In the genomic region with DNA sequence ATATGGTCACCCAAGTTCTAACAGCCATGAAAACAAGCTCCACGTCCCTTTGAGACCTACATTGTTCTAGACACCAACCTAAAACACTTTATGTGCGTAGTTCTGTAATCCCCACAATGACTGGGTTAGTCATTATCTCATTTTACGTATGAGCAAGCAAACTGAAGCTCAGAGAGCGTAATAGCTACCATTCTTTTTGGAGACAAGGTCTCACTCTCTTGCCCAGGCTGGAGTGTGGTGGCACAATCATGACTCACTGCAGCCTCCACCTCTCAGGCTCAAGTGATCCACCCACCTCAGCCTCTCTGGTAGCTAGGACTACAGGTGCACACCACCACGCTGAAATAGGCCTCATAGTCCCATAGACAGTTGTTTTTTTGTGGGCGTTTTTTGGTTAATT, we compare ENCODE assay signal across 17 cellular contexts. TPM values are rescaled to one million over a fixed set of nuclear protein-coding genes. Genes with fewer than 3 reads are reported as not detected.
DNase-seq lines count a peak whose midpoint lies in the region; ATAC-seq, FAIRE-seq and TF ChIP-seq lines count a peak whose summit lies in the region.
"Had no signal": no experiment of that assay in that cellular context is flagged by ENCODE, and none has a peak within 500 bp of the region (broad histone marks: within the 10 kb centered on the region; RNA-seq: fewer than 3 reads in every experiment).

No MANE protein-coding gene starts in this region.

- TF ChIP-seq CTCF in HepG2 (CRISPR knock-in tag; IDR thresholded peaks at IDR 0.05) (no peak), right lobe of liver (IDR thresholded peaks at IDR 0.05) (no peak), Caco-2 (IDR thresholded peaks at IDR 0.05; ENCODE audit: insufficient read depth in 1 of 2, low read depth in 1 of 2, low read length in 1 of 2, severe bottlenecking in 1 of 2, unreplicated experiment in 1 of 2) (no peak)

- in situ Hi-C loops in HepG2 (cut with HindIII; ENCODE audit: extremely low pct_ligation_motif_present, low pct_unique_long_range_greater_than_20kb) = loop anchor here (10.0 kb wide), 1 partner anchor 272 kb away; no protein-coding TSS in a partner anchor

- H3K9me3 ChIP-seq in HepG2 (ENCODE audit: low read length) (no peaks in the 10 kb centered on the region), right lobe of liver (no peaks in the 10 kb centered on the region), Caco-2 (no peaks in the 10 kb centered on the region)
- H3K9me3 ChIP-seq: body of pancreas had no signal

- 84% methylated on average over 6 of the region's 6 CpGs for WGBS in HepG2 (ENCODE audit: low lambda C conversion rate)
- WGBS in right lobe of liver (ENCODE audit: insufficient coverage, low coverage, low lambda C conversion rate, missing lambda C conversion rate) = 91% methylated on average over 5 of the region's 6 CpGs

- H3K4me3 ChIP-seq in HepG2 (replicated peaks in 1 of 3; ENCODE audit: insufficient read depth in 1 of 3, low read depth in 2 of 3, low read length in 3 of 3) (no peak overlapping the region), right lobe of liver (no peak overlapping the region), Caco-2 (ENCODE audit: low read depth, low read length) (no peak overlapping the region)
- H3K4me3 ChIP-seq: body of pancreas, GM23338, lung had no signal

- H3K27me3 ChIP-seq in HepG2 (ENCODE audit: control insufficient read depth in 1 of 2, insufficient read depth in 2 of 2, low read length in 2 of 2) (no peaks in the 10 kb centered on the region), right lobe of liver (no peaks in the 10 kb centered on the region), Caco-2 (replicated peaks; ENCODE audit: control insufficient read depth, insufficient read depth, low read length) (no peaks in the 10 kb centered on the region)
- H3K27me3 ChIP-seq: body of pancreas had no signal

- H3K27ac ChIP-seq in HepG2 (ENCODE audit: extremely low read length, insufficient read depth, low read length) = no peak overlapping the region
- no peak overlapping the region for H3K27ac ChIP-seq in right lobe of liver

- TF ChIP-seq EP300 in HepG2 (IDR thresholded peaks at IDR 0.05; ENCODE audit: low read depth in 2 of 2, low read length in 2 of 2) (no peak), HepG2 (CRISPR knock-in tag; IDR thresholded peaks at IDR 0.05; ENCODE audit: borderline replicate concordance) (no peak)

- CTCF ChIA-PET in HepG2 (lab: Yijun Ruan, JAX; ENCODE audit: low intra/inter-chr PET ratio, low total read pairs) (no interaction called here), Caco-2 (lab: Charles Lee) (no interaction called here)

- FAIRE-seq in HepG2 (lab: Jason Lieb, UNC) (no peak), urothelium cell line (lab: Jason Lieb, UNC) (peak; percentile 86)
- FAIRE-seq: GM19239 had no signal

- H3K4me1 Mint-ChIP-seq in activated T-cell treated with anti-CD3 and anti-CD28 coated beads, Interleukin-2, amount 50 U/mL, for 72 hours (ENCODE audit: low read depth) = peaks cover 52% of the 10 kb centered on the region
- no peaks in the 10 kb centered on the region for H3K4me1 Mint-ChIP-seq in Caco-2 (ENCODE audit: low read depth, unreplicated experiment)

- H3K79me2 ChIP-seq in HepG2 (ENCODE audit: insufficient read depth, low read length) = peaks cover 11% of the 10 kb centered on the region

- H3K27ac Mint-ChIP-seq in activated T-cell treated with anti-CD3 and anti-CD28 coated beads, Interleukin-2, amount 50 U/mL, for 72 hours = no peak overlapping the region
- H3K27ac Mint-ChIP-seq in Caco-2 (ENCODE audit: unreplicated experiment) = no peak overlapping the region
- H3K27ac Mint-ChIP-seq: effector memory CD8-positive, alpha-beta T cell; GM23338 had no signal

- H3K36me3 ChIP-seq in HepG2 (replicated peaks in 1 of 2; ENCODE audit: control insufficient read depth in 1 of 2, insufficient read depth in 2 of 2, low read length in 2 of 2) = peaks cover 10 to 34% of the 10 kb centered on the region in 2 experiments
- H3K36me3 ChIP-seq in right lobe of liver = peaks cover 0 to 8% (median 0%) of the 10 kb centered on the region in 4 donors
- H3K36me3 ChIP-seq in Caco-2 (ENCODE audit: control insufficient read depth, insufficient read depth, low read length) = peaks cover 1% of the 10 kb centered on the region; the same call in 1 of the 2 replicates

- no peak overlapping the region for H3K4me2 ChIP-seq in HepG2 (ENCODE audit: low read depth, low read length)
- H3K4me2 ChIP-seq: GM23338 had no signal

- H3K4me1 ChIP-seq in HepG2 (ENCODE audit: insufficient read depth, low read length) = no peaks in the 10 kb centered on the region
- H3K4me1 ChIP-seq in right lobe of liver = peaks cover 0 to 4% (median 1%) of the 10 kb centered on the region in 4 donors
- H3K4me1 ChIP-seq in Caco-2 = no peaks in the 10 kb centered on the region

- H4K20me1 ChIP-seq in HepG2 (ENCODE audit: insufficient read depth, low read length) = peaks cover 4% of the 10 kb centered on the region; the same call in 1 of the 2 replicates

- POLR2A ChIA-PET in HepG2 (lab: Yijun Ruan, JAX) = interaction anchor here (2.1 kb wide), 1 partner anchor 11 kb away, joined by 10 read pairs; the partner anchor contains the start of gene DAGLB
- POLR2A ChIA-PET in Caco-2 (lab: Charles Lee) = no interaction called here

- no peak overlapping the region for H3K9ac ChIP-seq in HepG2 (ENCODE audit: insufficient read depth, low read depth, low read length)

- intact Hi-C loops in HepG2 (cut with micrococcal nuclease; ENCODE audit: unreplicated experiment) (no loop called here), right lobe of liver (cut with DNase I) (loop anchor here in 1 of 2 donors (10.0 kb wide), 1 partner anchor 82 kb away; no protein-coding TSS in a partner anchor), Caco-2 (cut with micrococcal nuclease; ENCODE audit: unreplicated experiment) (loop anchor here (5.0 to 10.0 kb wide), 2 partner anchors 52 to 580 kb away; no protein-coding TSS in a partner anchor)

- TF ChIP-seq RAD21 in HepG2 (CRISPR knock-in tag; IDR thresholded peaks at IDR 0.05) = no peak

- H2AFZ ChIP-seq in HepG2 (ENCODE audit: low read length) = no peak overlapping the region
- H2AFZ ChIP-seq: GM23338 had no signal

- H3K36me3 Mint-ChIP-seq in activated T-cell treated with anti-CD3 and anti-CD28 coated beads, Interleukin-2, amount 50 U/mL, for 72 hours (ENCODE audit: insufficient read depth in 2 of 2) = peaks cover 2 to 20% of the 10 kb centered on the region in 2 donors
- H3K36me3 Mint-ChIP-seq in Caco-2 (ENCODE audit: insufficient read depth, unreplicated experiment) = peaks cover 46% of the 10 kb centered on the region

- BruUV-seq in HepG2 (replicated peaks; lab: Mats Ljungman, UMichigan) = no TSS peak
- BruUV-seq in Caco-2 (replicated peaks; lab: Mats Ljungman, UMichigan) = no TSS peak

- TF ChIP-seq POLR2A in HepG2 (IDR thresholded peaks at IDR 0.05; ENCODE audit: insufficient read depth in 1 of 2, low read depth in 2 of 2, low read length in 2 of 2) = no peak
- no peak for TF ChIP-seq POLR2A in right lobe of liver (IDR thresholded peaks at IDR 0.05)

- H3K27me3 Mint-ChIP-seq in activated T-cell treated with anti-CD3 and anti-CD28 coated beads, Interleukin-2, amount 50 U/mL, for 72 hours (ENCODE audit: low read depth) = no peaks in the 10 kb centered on the region
- H3K27me3 Mint-ChIP-seq in Caco-2 (ENCODE audit: insufficient read depth, unreplicated experiment) = no peaks in the 10 kb centered on the region
- H3K27me3 Mint-ChIP-seq: activated CD8-positive, alpha-beta memory T cell treated with anti-CD3 and anti-CD28 coated beads, Interleukin-2, amount 10 ng/mL, durations not matched to agents 7 days and 5 days; effector memory CD8-positive, alpha-beta T cell had no signal

- H3K9me3 Mint-ChIP-seq in activated T-cell treated with anti-CD3 and anti-CD28 coated beads, Interleukin-2, amount 50 U/mL, for 72 hours = no peaks in the 10 kb centered on the region
- H3K9me3 Mint-ChIP-seq in Caco-2 (ENCODE audit: unreplicated experiment) = no peaks in the 10 kb centered on the region
- H3K9me3 Mint-ChIP-seq: effector memory CD8-positive, alpha-beta T cell; GM23338; neural crest cell had no signal

- ATAC-seq in HepG2 (no peak), right lobe of liver (no peak)
- ATAC-seq in activated T-cell treated with anti-CD3 and anti-CD28 coated beads, Interleukin-2, amount 50 U/mL, for 72 hours (replicated peaks in 1 of 2) = peak; percentile 64 to 82
- ATAC-seq: activated CD8-positive, alpha-beta memory T cell treated with anti-CD3 and anti-CD28 coated beads, Interleukin-2, amount 10 ng/mL, durations not matched to agents 7 days and 5 days; body of pancreas; effector memory CD8-positive, alpha-beta T cell; GM23338 had no signal

- no peak overlapping the region for H3K4me3 Mint-ChIP-seq in activated T-cell treated with anti-CD3 and anti-CD28 coated beads, Interleukin-2, amount 50 U/mL, for 72 hours
- no peak overlapping the region for H3K4me3 Mint-ChIP-seq in Caco-2 (ENCODE audit: unreplicated experiment)
- H3K4me3 Mint-ChIP-seq: GM23338, neural crest cell had no signal

- DNase-seq in HepG2 (ENCODE audit: low spot score) (peak; percentile 32), right lobe of liver (no peak), glomerular visceral epithelial cell (ENCODE audit: extremely low spot score) (peak; percentile 24), urothelium cell line (ENCODE audit: low spot score) (no peak), NCI-H1436 treated with DMSO at 0.1 percent for 48 hours (lab: John Stamatoyannopoulos, UW) (no peak), Caco-2 (no peak)
- peak; percentile 27 to 60 for DNase-seq in activated T-cell treated with anti-CD3 and anti-CD28 coated beads, Interleukin-2, amount 50 U/mL, for 72 hours
- no peak for DNase-seq in activated effector memory CD4-positive, alpha-beta T cell treated with anti-CD3 and anti-CD28 coated beads, Interleukin-2, amount 50 U/mL, for 16 hours
- DNase-seq: activated CD8-positive, alpha-beta memory T cell treated with anti-CD3 and anti-CD28 coated beads, Interleukin-2, amount 10 ng/mL, durations not matched to agents 7 days and 5 days; body of pancreas; DND-41; effector memory CD8-positive, alpha-beta T cell; OCI-M1 had no signal

RNA-seq across cellular contexts. Expression of gene DAGLB, which starts 10.5 kb away (rescaled TPM):
- total RNA-seq in HepG2 (2016; rRNA removed; fragmentation: Illumina TruSeq; extraction: Trizol) = 3.6 and 7.9 TPM in 2 replicates
- 6.4 and 7.1 TPM in 2 replicates for total RNA-seq in HepG2 (2016; cell fraction: cytosol; rRNA removed; fragmentation: Illumina TruSeq; extraction: Trizol; ENCODE audit: low read depth)
- total RNA-seq in HepG2 (2016; cell fraction: insoluble cytoplasmic fraction; rRNA removed; fragmentation: Illumina TruSeq; extraction: Trizol) = 3.1 and 7.2 TPM in 2 replicates
- total RNA-seq in HepG2 (2016; cell fraction: membrane; rRNA removed; fragmentation: Illumina TruSeq; extraction: Trizol) = 4.0 and 4.5 TPM in 2 replicates
- 10.1 and 13.2 TPM in 2 replicates for total RNA-seq in HepG2 (2016; cell fraction: nucleus; rRNA removed; fragmentation: Illumina TruSeq; extraction: Trizol)
- polyA plus RNA-seq in HepG2 (2011; rRNA removed) = 9.8 and 11.5 TPM in 2 replicates
- 9.4 and 11.5 TPM in 2 replicates for polyA plus RNA-seq in HepG2 (2011; cell fraction: cytosol; rRNA removed)
- polyA plus RNA-seq in HepG2 (2011; cell fraction: nucleus; rRNA removed) = 20.8 and 23.8 TPM in 2 replicates
- 7.9 and 10.4 TPM in 2 replicates for polyA plus RNA-seq in HepG2 (2012)
- polyA plus RNA-seq in HepG2 (2016; cell fraction: cytosol; fragmentation: Illumina TruSeq; extraction: Trizol; ENCODE audit: low read depth) = 1.2 and 1.8 TPM in 2 replicates
- 3.4 and 4.3 TPM in 2 replicates for polyA plus RNA-seq in HepG2 (2016; cell fraction: insoluble cytoplasmic fraction; fragmentation: Illumina TruSeq; extraction: Trizol; ENCODE audit: low read depth)
- 2.0 and 2.2 TPM in 2 replicates for polyA plus RNA-seq in HepG2 (2016; cell fraction: membrane; fragmentation: Illumina TruSeq; extraction: Trizol; ENCODE audit: low read depth)
- polyA plus RNA-seq in HepG2 (2016; cell fraction: nucleus; fragmentation: Illumina TruSeq; extraction: Trizol; ENCODE audit: insufficient read depth, low read depth) = 21.3 and 23.7 TPM in 2 replicates
- polyA minus RNA-seq in HepG2 (2011; rRNA and poly(A)+ RNA removed; ENCODE audit: low replicate concordance) = 40.2 and 95.0 TPM in 2 replicates
- polyA minus RNA-seq in HepG2 (2011; cell fraction: cytosol; rRNA and poly(A)+ RNA removed) = 9.5 and 9.9 TPM in 2 replicates
- polyA minus RNA-seq in HepG2 (2011; cell fraction: nucleus; rRNA and poly(A)+ RNA removed) = 24.1 and 29.1 TPM in 2 replicates
- total RNA-seq in right lobe of liver = 10 to 100 TPM in 4 of 6 experiments, 1 to 10 TPM in 2; 8.9 to 12.7 (median 11.7) TPM
- total RNA-seq in activated T-cell treated with anti-CD3 and anti-CD28 coated beads, Interleukin-2, amount 50 U/mL, for 72 hours = 10 to 100 TPM; 12.9 to 17.9 TPM
- total RNA-seq in Caco-2 (2022) = 25.8 and 32.6 TPM in 2 replicates

RNA-seq across cellular contexts. Expression of gene KDELR2, which starts 46.7 kb away (rescaled TPM):
- total RNA-seq in HepG2 (2016; rRNA removed; fragmentation: Illumina TruSeq; extraction: Trizol) (118 and 194 TPM in 2 replicates), right lobe of liver (100 to 1,000 TPM; 134 to 207 (median 144) TPM), Caco-2 (2022) (263 and 274 TPM in 2 replicates)
- total RNA-seq in HepG2 (2016; cell fraction: cytosol; rRNA removed; fragmentation: Illumina TruSeq; extraction: Trizol; ENCODE audit: low read depth) = 89.6 and 109 TPM in 2 replicates
- 120 and 181 TPM in 2 replicates for total RNA-seq in HepG2 (2016; cell fraction: insoluble cytoplasmic fraction; rRNA removed; fragmentation: Illumina TruSeq; extraction: Trizol)
- total RNA-seq in HepG2 (2016; cell fraction: membrane; rRNA removed; fragmentation: Illumina TruSeq; extraction: Trizol) = 185 and 203 TPM in 2 replicates
- 159 and 179 TPM in 2 replicates for total RNA-seq in HepG2 (2016; cell fraction: nucleus; rRNA removed; fragmentation: Illumina TruSeq; extraction: Trizol)
- polyA plus RNA-seq in HepG2 (2011; rRNA removed) = 167 and 220 TPM in 2 replicates
- 151 and 187 TPM in 2 replicates for polyA plus RNA-seq in HepG2 (2011; cell fraction: cytosol; rRNA removed)
- 68.9 and 73.8 TPM in 2 replicates for polyA plus RNA-seq in HepG2 (2011; cell fraction: nucleus; rRNA removed)
- 149 and 242 TPM in 2 replicates for polyA plus RNA-seq in HepG2 (2012)
- polyA plus RNA-seq in HepG2 (2016; cell fraction: cytosol; fragmentation: Illumina TruSeq; extraction: Trizol; ENCODE audit: low read depth) = 230 and 315 TPM in 2 replicates
- 186 and 202 TPM in 2 replicates for polyA plus RNA-seq in HepG2 (2016; cell fraction: insoluble cytoplasmic fraction; fragmentation: Illumina TruSeq; extraction: Trizol; ENCODE audit: low read depth)
- 266 and 311 TPM in 2 replicates for polyA plus RNA-seq in HepG2 (2016; cell fraction: membrane; fragmentation: Illumina TruSeq; extraction: Trizol; ENCODE audit: low read depth)
- 443 and 455 TPM in 2 replicates for polyA plus RNA-seq in HepG2 (2016; cell fraction: nucleus; fragmentation: Illumina TruSeq; extraction: Trizol; ENCODE audit: insufficient read depth, low read depth)
- 133 and 182 TPM in 2 replicates for polyA minus RNA-seq in HepG2 (2011; rRNA and poly(A)+ RNA removed; ENCODE audit: low replicate concordance)
- 108 and 113 TPM in 2 replicates for polyA minus RNA-seq in HepG2 (2011; cell fraction: cytosol; rRNA and poly(A)+ RNA removed)
- polyA minus RNA-seq in HepG2 (2011; cell fraction: nucleus; rRNA and poly(A)+ RNA removed) = 69.6 and 80.1 TPM in 2 replicates
- 10 to 100 TPM; 64.9 to 88.0 TPM for total RNA-seq in activated T-cell treated with anti-CD3 and anti-CD28 coated beads, Interleukin-2, amount 50 U/mL, for 72 hours

Comparison
In these comparisons a context has a peak if more than half of its experiments do, and no peak if none do; other contexts are left out.
1. DNase-seq: peak in HepG2 (single experiment), activated T-cell treated with anti-CD3 and anti-CD28 coated beads, Interleukin-2, amount 50 U/mL, for 72 hours (2 of 2) and glomerular visceral epithelial cell (single experiment); none in right lobe of liver (0 of 3), urothelium cell line (single experiment), NCI-H1436 treated with DMSO at 0.1 percent for 48 hours (single experiment), Caco-2 (0 of 2) and activated effector memory CD4-positive, alpha-beta T cell treated with anti-CD3 and anti-CD28 coated beads, Interleukin-2, amount 50 U/mL, for 16 hours (single experiment).
2. ATAC-seq: peak in activated T-cell treated with anti-CD3 and anti-CD28 coated beads, Interleukin-2, amount 50 U/mL, for 72 hours (2 of 2); none in HepG2 (single experiment) and right lobe of liver (0 of 4).